ENCODE assay signal across 29 cellular contexts in genomic region chr15:61220125-61220524, GRCh38.
"Had no signal": no experiment of that assay in that cellular context is flagged by ENCODE, and none has a peak within 500 bp of the region (broad histone marks: within the 10 kb centered on the region; RNA-seq: fewer than 3 reads in every experiment).

No MANE protein-coding gene starts in this region.

- H3K4me3 Mint-ChIP-seq: activated B cell treated with CpG ODN at 0.5 μM for 24 hours; activated CD8-positive, alpha-beta T cell treated with anti-CD3 and anti-CD28 coated beads for 36 hours; activated naive CD8-positive, alpha-beta T cell; activated T-cell treated with anti-CD3 and anti-CD28 coated beads, Interleukin-2, amount 50 U/mL, for 72 hours; effector memory CD8-positive, alpha-beta T cell; T-helper 17 cell; T-helper 2 cell treated with Interferon-gamma antibody and Interleukin-4, amounts not matched to agents 5 μg/mL and 100 μg/mL, for 36 hours had no signal

- H3K27ac Mint-ChIP-seq: activated B cell treated with CpG ODN at 0.5 μM for 24 hours; activated CD8-positive, alpha-beta T cell treated with anti-CD3 and anti-CD28 coated beads for 36 hours; activated naive CD8-positive, alpha-beta T cell; activated T-cell treated with anti-CD3 and anti-CD28 coated beads, Interleukin-2, amount 50 U/mL, for 72 hours; effector memory CD8-positive, alpha-beta T cell; T-helper 17 cell; T-helper 2 cell treated with Interferon-gamma antibody and Interleukin-4, amounts not matched to agents 5 μg/mL and 100 μg/mL, for 36 hours had no signal

- H3K27ac ChIP-seq: foreskin keratinocyte, gastroesophageal sphincter, WERI-Rb-1 had no signal

- H3K4me1 Mint-ChIP-seq: activated B cell treated with CpG ODN at 0.5 μM for 24 hours had no signal

- ATAC-seq: activated CD4-positive, CD25-positive, alpha-beta regulatory T cell treated with anti-CD3 and anti-CD28 coated beads, Interleukin-2, amount 50 U/mL, for 24 hours; activated CD8-positive, alpha-beta T cell treated with anti-CD3 and anti-CD28 coated beads for 36 hours; activated T-cell treated with anti-CD3 and anti-CD28 coated beads, Interleukin-2, amount 50 U/mL, for 72 hours; effector memory CD8-positive, alpha-beta T cell; esophagus mucosa; foreskin keratinocyte; gastroesophageal sphincter; T-helper 17 cell had no signal

- H3K4me3 ChIP-seq: gastroesophageal sphincter had no signal

- DNase-seq: activated B cell treated with CpG ODN at 0.5 μM for 24 hours; activated CD4-positive, alpha-beta T cell treated with anti-CD3 and anti-CD28 coated beads for 48 hours; activated CD4-positive, alpha-beta T cell treated with anti-CD3 and anti-CD28 coated beads, Interleukin-2, amount 50 U/mL, for 1 hour; activated CD4-positive, alpha-beta T cell treated with anti-CD3 and anti-CD28 coated beads, Interleukin-2, amount 50 U/mL, for 48 hours; activated CD8-positive, alpha-beta memory T cell treated with anti-CD3 and anti-CD28 coated beads for 24 hours; activated CD8-positive, alpha-beta T cell treated with anti-CD3 and anti-CD28 coated beads for 36 hours; activated effector memory CD4-positive, alpha-beta T cell treated with Interleukin-2 at 50 U/mL for 16 hours; activated gamma-delta T cell treated with Interleukin-2 at 50 U/mL for 16 hours; activated naive CD4-positive, alpha-beta T cell treated with anti-CD3 and anti-CD28 coated beads, Interleukin-2, amount 50 U/mL, for 16 hours; activated naive CD4-positive, alpha-beta T cell treated with Interleukin-2 at 50 U/mL for 16 hours; activated T-cell treated with anti-CD3 and anti-CD28 coated beads, Interleukin-2, amount 50 U/mL, for 1 hour; activated T-cell treated with anti-CD3 and anti-CD28 coated beads, Interleukin-2, amount 50 U/mL, for 72 hours; amniotic stem cell; anterior cingulate cortex; caudate nucleus; cortex of kidney; dermis blood vessel endothelial cell; effector CD4-positive, alpha-beta T cell; effector memory CD8-positive, alpha-beta T cell; foreskin keratinocyte; T-helper 1 cell; T-helper 17 cell; T1000; WERI-Rb-1 had no signal

- H3K9me3 Mint-ChIP-seq: activated B cell treated with CpG ODN at 0.5 μM for 24 hours; activated CD8-positive, alpha-beta T cell treated with anti-CD3 and anti-CD28 coated beads for 36 hours; activated T-cell treated with anti-CD3 and anti-CD28 coated beads, Interleukin-2, amount 50 U/mL, for 72 hours; effector memory CD8-positive, alpha-beta T cell; T-helper 2 cell treated with Interferon-gamma antibody and Interleukin-4, amounts not matched to agents 5 μg/mL and 100 μg/mL, for 36 hours had no signal

- H3K27me3 ChIP-seq: foreskin keratinocyte, gastroesophageal sphincter had no signal

- H3K36me3 Mint-ChIP-seq: activated naive CD8-positive, alpha-beta T cell had no signal

- H3K9me3 ChIP-seq: gastroesophageal sphincter had no signal

- H3K4me1 ChIP-seq: foreskin keratinocyte, gastroesophageal sphincter had no signal
